14 cellular contexts compared by ENCODE assay signal in genomic region chr20:36569847-36570429, GRCh38. TPM values are rescaled to one million over a fixed set of nuclear protein-coding genes. Genes with fewer than 3 reads are reported as not detected.
DNase-seq lines count a peak whose midpoint lies in the region; ATAC-seq and TF ChIP-seq lines count a peak whose summit lies in the region.
"Had no signal": no experiment of that assay in that cellular context is flagged by ENCODE, and none has a peak within 500 bp of the region (broad histone marks: within the 10 kb centered on the region; RNA-seq: fewer than 3 reads in every experiment).

No MANE protein-coding gene starts in this region.

- DNase-seq in GM23338 (ENCODE audit: low spot score) (no peak), OCI-M1 (lab: John Stamatoyannopoulos, UW) (peak; percentile 33), dedifferentiated amniotic fluid mesenchymal stem cell (ENCODE audit: extremely low spot score) (peak; percentile 45), neural progenitor cell (ENCODE audit: low spot score) (no peak), NCI-H187 (lab: John Stamatoyannopoulos, UW) (no peak)
- no peak for DNase-seq in activated CD4-positive, CD25-positive, alpha-beta regulatory T cell treated with anti-CD3 and anti-CD28 coated beads, Interleukin-2, amount 50 U/mL, for 72 hours
- DNase-seq: activated CD8-positive, alpha-beta T cell treated with anti-CD3 and anti-CD28 coated beads for 36 hours; activated naive CD8-positive, alpha-beta T cell treated with anti-CD3 and anti-CD28 coated beads for 36 hours; DMS53; effector memory CD4-positive, alpha-beta T cell; NCI-H82 had no signal

- no peaks in the 10 kb centered on the region for H3K9me3 ChIP-seq in neural progenitor cell (ENCODE audit: low read depth)
- H3K9me3 ChIP-seq: suprapubic skin had no signal

- H3K36me3 ChIP-seq in GM23338 (ENCODE audit: insufficient read depth): no peaks in the 10 kb centered on the region
- H3K36me3 ChIP-seq in neural progenitor cell: no peaks in the 10 kb centered on the region
- H3K36me3 ChIP-seq: suprapubic skin had no signal

- peak overlapping the region; percentile 54; the same call in 1 of the 2 replicates for H3K27ac Mint-ChIP-seq in GM23338
- no peak overlapping the region for H3K27ac Mint-ChIP-seq in neural progenitor cell
- H3K27ac Mint-ChIP-seq: activated CD8-positive, alpha-beta T cell treated with anti-CD3 and anti-CD28 coated beads for 36 hours; activated naive CD8-positive, alpha-beta T cell treated with anti-CD3 and anti-CD28 coated beads for 36 hours had no signal

- H2AFZ ChIP-seq in GM23338: no peak overlapping the region
- no peak overlapping the region for H2AFZ ChIP-seq in neural progenitor cell (replicated peaks)

- TF ChIP-seq CTCF in GM23338 (conservative IDR thresholded peaks at IDR 0.05; ENCODE audit: low read depth in 2 of 2): no peak
- no peak for TF ChIP-seq CTCF in neural progenitor cell (IDR thresholded peaks at IDR 0.05)

- no peak overlapping the region for H3K9ac ChIP-seq in neural progenitor cell

- H3K27ac ChIP-seq in GM23338 (ENCODE audit: low read depth) (0 out of 2 replicates have a peak overlapping the region, but pooled peaks have one; percentile 9), neural progenitor cell (no peak overlapping the region)
- H3K27ac ChIP-seq: suprapubic skin had no signal

- H3K4me3 ChIP-seq in GM23338 (0 out of 2 replicates have a peak overlapping the region, but pooled peaks have one; percentile 19), neural progenitor cell (no peak overlapping the region)
- H3K4me3 ChIP-seq: suprapubic skin had no signal

- no peaks in the 10 kb centered on the region for H4K20me1 ChIP-seq in GM23338 (replicated peaks; ENCODE audit: insufficient read depth)
- H4K20me1 ChIP-seq in neural progenitor cell (ENCODE audit: low read depth): no peaks in the 10 kb centered on the region

- no peaks in the 10 kb centered on the region for H3K9me2 ChIP-seq in GM23338 (ENCODE audit: insufficient read depth)

- peaks cover 6% of the 10 kb centered on the region; the same call in 1 of the 2 replicates for H3F3A ChIP-seq in GM23338 (replicated peaks; ENCODE audit: low read depth)
- peaks cover 21% of the 10 kb centered on the region for H3F3A ChIP-seq in neural progenitor cell (ENCODE audit: low read depth)

- peaks cover 34% of the 10 kb centered on the region for H3K79me2 ChIP-seq in GM23338 (replicated peaks; ENCODE audit: insufficient read depth)
- peaks cover 13% of the 10 kb centered on the region for H3K79me2 ChIP-seq in neural progenitor cell (ENCODE audit: low read depth)

- peak overlapping the region; percentile 81; the same call in 1 of the 2 replicates for H3K4me2 ChIP-seq in GM23338
- H3K4me2 ChIP-seq in neural progenitor cell: no peak overlapping the region

- H3K27me3 ChIP-seq in GM23338 (ENCODE audit: insufficient read depth) (no peaks in the 10 kb centered on the region), neural progenitor cell (no peaks in the 10 kb centered on the region)
- H3K27me3 ChIP-seq: suprapubic skin had no signal

- peaks cover 16% of the 10 kb centered on the region for H3K27me3 Mint-ChIP-seq in GM23338 (ENCODE audit: insufficient read depth, low read depth, poor library complexity)
- peaks cover 3% of the 10 kb centered on the region for H3K27me3 Mint-ChIP-seq in neural progenitor cell (ENCODE audit: insufficient read depth, low read depth)
- H3K27me3 Mint-ChIP-seq: activated CD8-positive, alpha-beta T cell treated with anti-CD3 and anti-CD28 coated beads for 36 hours; activated naive CD8-positive, alpha-beta T cell treated with anti-CD3 and anti-CD28 coated beads for 36 hours had no signal

- H3K4me1 ChIP-seq in GM23338 (ENCODE audit: insufficient read depth) (peaks cover 26% of the 10 kb centered on the region), neural progenitor cell (peaks cover 18% of the 10 kb centered on the region)

- H3K9me3 Mint-ChIP-seq in GM23338 (peaks cover 6% of the 10 kb centered on the region), neural progenitor cell (peaks cover 5% of the 10 kb centered on the region)

- peaks cover 33% of the 10 kb centered on the region for H3K4me1 Mint-ChIP-seq in GM23338
- peaks cover 31% of the 10 kb centered on the region for H3K4me1 Mint-ChIP-seq in neural progenitor cell

- peaks cover 23% of the 10 kb centered on the region for H3K36me3 Mint-ChIP-seq in GM23338 (ENCODE audit: low read depth)
- peaks cover 2% of the 10 kb centered on the region for H3K36me3 Mint-ChIP-seq in neural progenitor cell

- no peak for ATAC-seq in GM23338
- ATAC-seq in GM21619 (IDR thresholded peaks at IDR 0.05; ENCODE audit: unreplicated experiment): no peak
- ATAC-seq in GM18517 (IDR thresholded peaks at IDR 0.05; ENCODE audit: unreplicated experiment): no peak
- ATAC-seq: activated CD8-positive, alpha-beta T cell treated with anti-CD3 and anti-CD28 coated beads for 36 hours had no signal

- 0 out of 3 replicates have a peak overlapping the region, but pooled peaks have one; percentile 6 for H3K4me3 Mint-ChIP-seq in GM23338
- peak overlapping the region; percentile 56 for H3K4me3 Mint-ChIP-seq in neural progenitor cell
- H3K4me3 Mint-ChIP-seq: activated CD8-positive, alpha-beta T cell treated with anti-CD3 and anti-CD28 coated beads for 36 hours; activated naive CD8-positive, alpha-beta T cell treated with anti-CD3 and anti-CD28 coated beads for 36 hours had no signal

TF ChIP-seq in GM23338, 12 proteins besides CTCF, POLR2A, EP300 and RAD21 (continues in another document):
- TF ChIP-seq ZNF462 (CRISPR knock-in tag; IDR thresholded peaks at IDR 0.05) (no peak), ZNF331 (CRISPR knock-in tag; IDR thresholded peaks at IDR 0.05; ENCODE audit: low read depth) (no peak), POLR2AphosphoS5 (IDR thresholded peaks at IDR 0.05; ENCODE audit: low read depth) (no peak)

RNA-seq across cellular contexts. Expression of gene TGIF2, which starts 3.5 kb away (rescaled TPM):
- 59.8 and 63.2 TPM in 2 replicates for total RNA-seq in GM23338 (2014; rRNA removed; shearing (Covaris generic))
- 44.8 and 47.6 TPM in 2 replicates for polyA plus RNA-seq in GM23338 (2016; fragmentation: Nextera tagmentation; extraction: Ambion mirVana)
- total RNA-seq in neural progenitor cell (ENCODE audit: low replicate concordance): 67.1 and 76.5 TPM in 2 replicates

RNA-seq across cellular contexts. Expression of gene MYL9, which starts 28.6 kb away (rescaled TPM):
- total RNA-seq in GM23338 (2014; rRNA removed; shearing (Covaris generic)): 23.5 and 29.7 TPM in 2 replicates
- polyA plus RNA-seq in GM23338 (2016; fragmentation: Nextera tagmentation; extraction: Ambion mirVana): 100 and 123 TPM in 2 replicates
- 12.4 and 22.9 TPM in 2 replicates for total RNA-seq in neural progenitor cell (ENCODE audit: low replicate concordance)
- total RNA-seq: activated CD8-positive, alpha-beta T cell treated with anti-CD3 and anti-CD28 coated beads for 36 hours had no signal

RNA-seq across cellular contexts. Expression of gene RAB5IF, which starts 35.6 kb away (rescaled TPM):
- total RNA-seq in GM23338 (2014; rRNA removed; shearing (Covaris generic)): 126 and 138 TPM in 2 replicates
- 119 and 123 TPM in 2 replicates for polyA plus RNA-seq in GM23338 (2016; fragmentation: Nextera tagmentation; extraction: Ambion mirVana)
- total RNA-seq in neural progenitor cell (ENCODE audit: low replicate concordance): 69.5 and 90.1 TPM in 2 replicates

Comparison
In these comparisons a context has a peak if more than half of its experiments do, and no peak if none do; other contexts are left out.
1. DNase-seq: peak in OCI-M1 (single experiment) and dedifferentiated amniotic fluid mesenchymal stem cell (single experiment); none in GM23338 (single experiment), neural progenitor cell (single experiment), activated CD4-positive, CD25-positive, alpha-beta regulatory T cell treated with anti-CD3 and anti-CD28 coated beads, Interleukin-2, amount 50 U/mL, for 72 hours (single experiment) and NCI-H187 (0 of 2).